In the genomic region with DNA sequence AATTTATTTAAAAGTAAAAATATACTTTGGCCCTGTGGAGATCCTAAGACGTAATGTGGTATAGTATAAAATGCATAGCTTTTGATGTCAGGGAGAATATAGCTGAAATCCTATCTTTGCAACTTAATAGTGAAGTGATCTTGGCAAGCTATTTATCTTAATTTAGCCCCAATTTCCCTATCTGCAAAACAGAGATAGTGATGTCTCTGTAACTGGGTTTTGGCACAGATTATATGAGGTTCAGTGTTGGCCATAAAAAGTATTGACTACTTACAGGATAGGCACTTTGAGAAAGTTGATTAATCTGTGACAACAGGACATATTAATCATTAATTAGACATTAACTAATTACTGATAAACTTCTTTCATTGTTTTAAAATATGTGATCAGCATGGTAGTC, we compare ENCODE assay signal across 3 cellular contexts.
"Had no signal": no experiment of that assay in that cellular context is flagged by ENCODE, and none has a peak within 500 bp of the region (broad histone marks: within the 10 kb centered on the region; RNA-seq: fewer than 3 reads in every experiment).

No MANE protein-coding gene starts in this region.

- H3K4me3 ChIP-seq: GM12878 had no signal

- DNase-seq: GDM1, GF-D8 had no signal

- ATAC-seq: GM12878 had no signal
